ENCODE assay signal across 8 cellular contexts in genomic region chr11:8090756-8091155, GRCh38. TPM values are rescaled to one million over a fixed set of nuclear protein-coding genes. Genes with fewer than 3 reads are reported as not detected.
DNase-seq lines count a peak whose midpoint lies in the region; ATAC-seq and TF ChIP-seq lines count a peak whose summit lies in the region.

No MANE protein-coding gene starts in this region.

- H3K9me3 ChIP-seq in heart left ventricle: no peaks in the 10 kb centered on the region
- no peaks in the 10 kb centered on the region for H3K9me3 ChIP-seq in Peyer's patch

- H3K4me1 ChIP-seq in heart left ventricle (peaks cover 5 to 31% (median 13%) of the 10 kb centered on the region in 12 donors), Peyer's patch (no peaks in the 10 kb centered on the region)

- H3K27ac ChIP-seq in heart left ventricle (no peak overlapping the region), Peyer's patch (no peak overlapping the region)

- ATAC-seq in heart left ventricle (no peak), Right ventricle myocardium superior (ENCODE audit: poor library complexity) (no peak), GM18858 (IDR thresholded peaks at IDR 0.05; ENCODE audit: unreplicated experiment) (no peak)

- H3K4me3 ChIP-seq in heart left ventricle: no peak overlapping the region
- H3K4me3 ChIP-seq in Peyer's patch: no peak overlapping the region
- H3K4me3 ChIP-seq in fibroblast of villous mesenchyme (ENCODE audit: low read depth, low read length): no peak overlapping the region

- intact Hi-C loops in heart left ventricle (cut with DNase I): loop anchor here in 8 of 10 donors (2.0 to 10.0 kb wide), 6 partner anchors 56 to 196 kb away; no protein-coding TSS in a partner anchor
- intact Hi-C loops in Right ventricle myocardium superior (cut with DNase I): no loop called here

- H3K27me3 ChIP-seq in heart left ventricle (no peaks in the 10 kb centered on the region), Peyer's patch (no peaks in the 10 kb centered on the region)

- 53 to 71% (median 56%) methylated on average over 5 of the region's 5 CpGs for WGBS in heart left ventricle, 4 donors

- TF ChIP-seq CTCF in heart left ventricle (IDR thresholded peaks at IDR 0.05) (peak; percentile 41 to 67 (median 58)), Peyer's patch (IDR thresholded peaks at IDR 0.05) (peak in 4 of 6 experiments; percentile 13 to 27 (median 20)), fibroblast of villous mesenchyme (IDR thresholded peaks at IDR 0.05; ENCODE audit: insufficient read depth, low read depth, low read length) (peak; percentile 63)

- DNase-seq in heart left ventricle (peak in 1 of 5 donors; percentile 31), Right ventricle myocardium superior (no peak), Peyer's patch (peak in 1 of 3 donors; percentile 23), fibroblast of villous mesenchyme (ENCODE audit: low read depth) (peak; percentile 35), middle frontal gyrus (ENCODE audit: extremely low spot score, low spot score) (no peak), kidney tubule cell (ENCODE audit: low spot score) (no peak)
- peak; percentile 18 for DNase-seq in stimulated activated CD4-positive, alpha-beta T cell treated with anti-CD3 and anti-CD28 coated beads, Interleukin-1b, Interleukin-23, amount 100 ng/mL, for 48 hours

- H3K36me3 ChIP-seq in heart left ventricle: peaks cover 0 to 20% (median 8%) of the 10 kb centered on the region in 9 donors
- no peaks in the 10 kb centered on the region for H3K36me3 ChIP-seq in Peyer's patch

- TF ChIP-seq POLR2A in heart left ventricle (IDR thresholded peaks at IDR 0.05) (no peak), Peyer's patch (IDR thresholded peaks at IDR 0.05) (no peak)

RNA-seq across cellular contexts. Expression of gene TUB, which starts 9.7 kb away (rescaled TPM):
- total RNA-seq in heart left ventricle (10 to 100 TPM; 11.7 to 38.8 (median 18.9) TPM), Right ventricle myocardium superior (20.5 TPM), Peyer's patch (10 to 100 TPM in 1 of 4 donors, 1 to 10 TPM in 2, under 1 TPM in 1; 0.18 to 11.6 (median 2.4) TPM), fibroblast of villous mesenchyme (1.9 and 5.2 TPM in 2 replicates)
- polyA plus RNA-seq in heart left ventricle: 1 to 10 TPM; 4.7 to 5.7 TPM

Comparison
In these comparisons a context has a peak if more than half of its experiments do, and no peak if none do; other contexts are left out.
1. DNase-seq: peak in fibroblast of villous mesenchyme (single experiment) and stimulated activated CD4-positive, alpha-beta T cell treated with anti-CD3 and anti-CD28 coated beads, Interleukin-1b, Interleukin-23, amount 100 ng/mL, for 48 hours (single experiment); none in Right ventricle myocardium superior (single experiment), middle frontal gyrus (single experiment) and kidney tubule cell (single experiment).
2. Peak in every context shown above with its lines, with median percentiles within 50 percentile points of each other: CTCF ChIP-seq.